Comparison of ENCODE assay signal across 2 cellular contexts in genomic region chr2:192218970-192219369, GRCh38.
TF ChIP-seq lines count a peak whose summit lies in the region.

No MANE protein-coding gene starts in this region.

TF ChIP-seq in HepG2, 621 proteins besides CTCF, POLR2A, EP300 and RAD21 (continued from another document):
- peak; percentile 56 for TF ChIP-seq ATF7 (IDR thresholded peaks at IDR 0.05)
- no peak for TF ChIP-seq ATF7 (CRISPR knock-in tag; IDR thresholded peaks at IDR 0.05)
- TF ChIP-seq KDM2A (CRISPR knock-in tag; IDR thresholded peaks at IDR 0.05; ENCODE audit: borderline replicate concordance, low read depth): no peak
- no peak for TF ChIP-seq ZNF180 (CRISPR knock-in tag; IDR thresholded peaks at IDR 0.05; ENCODE audit: borderline replicate concordance, low read depth)
TF ChIP-seq in HepG2: peak in this region for 2.

TF ChIP-seq in HCT116, 20 proteins besides CTCF, POLR2A, EP300 and RAD21 (continued from another document):
- TF ChIP-seq MAX (IDR thresholded peaks at IDR 0.05) (no peak), SP1 (IDR thresholded peaks at IDR 0.05; ENCODE audit: low read depth) (no peak), CBX3 (IDR thresholded peaks at IDR 0.05; ENCODE audit: low read depth) (no peak), SIN3A (IDR thresholded peaks at IDR 0.05; ENCODE audit: low read depth) (no peak), FOSL1 (IDR thresholded peaks at IDR 0.05; ENCODE audit: low read depth) (no peak), EZH2phosphoT487 (IDR thresholded peaks at IDR 0.05; ENCODE audit: borderline replicate concordance) (no peak), POLR2AphosphoS5 (IDR thresholded peaks at IDR 0.05; ENCODE audit: low read depth, low read length) (no peak), TCF7L2 (IDR thresholded peaks at IDR 0.05; ENCODE audit: borderline replicate concordance, extremely low read depth, insufficient read depth, insufficient read length) (no peak), SRF (IDR thresholded peaks at IDR 0.05; ENCODE audit: low read depth) (no peak), EGR1 (IDR thresholded peaks at IDR 0.05; ENCODE audit: low read depth) (no peak)
- TF ChIP-seq, protein P1, sequence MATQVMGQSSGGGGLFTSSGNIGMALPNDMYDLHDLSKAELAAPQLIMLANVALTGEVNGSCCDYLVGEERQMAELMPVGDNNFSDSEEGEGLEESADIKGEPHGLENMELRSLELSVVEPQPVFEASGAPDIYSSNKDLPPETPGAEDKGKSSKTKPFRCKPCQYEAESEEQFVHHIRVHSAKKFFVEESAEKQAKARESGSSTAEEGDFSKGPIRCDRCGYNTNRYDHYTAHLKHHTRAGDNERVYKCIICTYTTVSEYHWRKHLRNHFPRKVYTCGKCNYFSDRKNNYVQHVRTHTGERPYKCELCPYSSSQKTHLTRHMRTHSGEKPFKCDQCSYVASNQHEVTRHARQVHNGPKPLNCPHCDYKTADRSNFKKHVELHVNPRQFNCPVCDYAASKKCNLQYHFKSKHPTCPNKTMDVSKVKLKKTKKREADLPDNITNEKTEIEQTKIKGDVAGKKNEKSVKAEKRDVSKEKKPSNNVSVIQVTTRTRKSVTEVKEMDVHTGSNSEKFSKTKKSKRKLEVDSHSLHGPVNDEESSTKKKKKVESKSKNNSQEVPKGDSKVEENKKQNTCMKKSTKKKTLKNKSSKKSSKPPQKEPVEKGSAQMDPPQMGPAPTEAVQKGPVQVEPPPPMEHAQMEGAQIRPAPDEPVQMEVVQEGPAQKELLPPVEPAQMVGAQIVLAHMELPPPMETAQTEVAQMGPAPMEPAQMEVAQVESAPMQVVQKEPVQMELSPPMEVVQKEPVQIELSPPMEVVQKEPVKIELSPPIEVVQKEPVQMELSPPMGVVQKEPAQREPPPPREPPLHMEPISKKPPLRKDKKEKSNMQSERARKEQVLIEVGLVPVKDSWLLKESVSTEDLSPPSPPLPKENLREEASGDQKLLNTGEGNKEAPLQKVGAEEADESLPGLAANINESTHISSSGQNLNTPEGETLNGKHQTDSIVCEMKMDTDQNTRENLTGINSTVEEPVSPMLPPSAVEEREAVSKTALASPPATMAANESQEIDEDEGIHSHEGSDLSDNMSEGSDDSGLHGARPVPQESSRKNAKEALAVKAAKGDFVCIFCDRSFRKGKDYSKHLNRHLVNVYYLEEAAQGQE (IDR thresholded peaks at IDR 0.05; ENCODE audit: low read depth): no peak
- TF ChIP-seq, protein P2, sequence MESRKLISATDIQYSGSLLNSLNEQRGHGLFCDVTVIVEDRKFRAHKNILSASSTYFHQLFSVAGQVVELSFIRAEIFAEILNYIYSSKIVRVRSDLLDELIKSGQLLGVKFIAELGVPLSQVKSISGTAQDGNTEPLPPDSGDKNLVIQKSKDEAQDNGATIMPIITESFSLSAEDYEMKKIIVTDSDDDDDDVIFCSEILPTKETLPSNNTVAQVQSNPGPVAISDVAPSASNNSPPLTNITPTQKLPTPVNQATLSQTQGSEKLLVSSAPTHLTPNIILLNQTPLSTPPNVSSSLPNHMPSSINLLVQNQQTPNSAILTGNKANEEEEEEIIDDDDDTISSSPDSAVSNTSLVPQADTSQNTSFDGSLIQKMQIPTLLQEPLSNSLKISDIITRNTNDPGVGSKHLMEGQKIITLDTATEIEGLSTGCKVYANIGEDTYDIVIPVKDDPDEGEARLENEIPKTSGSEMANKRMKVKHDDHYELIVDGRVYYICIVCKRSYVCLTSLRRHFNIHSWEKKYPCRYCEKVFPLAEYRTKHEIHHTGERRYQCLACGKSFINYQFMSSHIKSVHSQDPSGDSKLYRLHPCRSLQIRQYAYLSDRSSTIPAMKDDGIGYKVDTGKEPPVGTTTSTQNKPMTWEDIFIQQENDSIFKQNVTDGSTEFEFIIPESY (IDR thresholded peaks at IDR 0.05; ENCODE audit: extremely low read depth, insufficient replicate concordance, low read length): no peak
- TF ChIP-seq, protein P3, sequence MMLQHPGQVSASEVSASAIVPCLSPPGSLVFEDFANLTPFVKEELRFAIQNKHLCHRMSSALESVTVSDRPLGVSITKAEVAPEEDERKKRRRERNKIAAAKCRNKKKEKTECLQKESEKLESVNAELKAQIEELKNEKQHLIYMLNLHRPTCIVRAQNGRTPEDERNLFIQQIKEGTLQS (IDR thresholded peaks at IDR 0.05): no peak
TF ChIP-seq in HCT116: peak in this region for 0.
